In the genomic region with DNA sequence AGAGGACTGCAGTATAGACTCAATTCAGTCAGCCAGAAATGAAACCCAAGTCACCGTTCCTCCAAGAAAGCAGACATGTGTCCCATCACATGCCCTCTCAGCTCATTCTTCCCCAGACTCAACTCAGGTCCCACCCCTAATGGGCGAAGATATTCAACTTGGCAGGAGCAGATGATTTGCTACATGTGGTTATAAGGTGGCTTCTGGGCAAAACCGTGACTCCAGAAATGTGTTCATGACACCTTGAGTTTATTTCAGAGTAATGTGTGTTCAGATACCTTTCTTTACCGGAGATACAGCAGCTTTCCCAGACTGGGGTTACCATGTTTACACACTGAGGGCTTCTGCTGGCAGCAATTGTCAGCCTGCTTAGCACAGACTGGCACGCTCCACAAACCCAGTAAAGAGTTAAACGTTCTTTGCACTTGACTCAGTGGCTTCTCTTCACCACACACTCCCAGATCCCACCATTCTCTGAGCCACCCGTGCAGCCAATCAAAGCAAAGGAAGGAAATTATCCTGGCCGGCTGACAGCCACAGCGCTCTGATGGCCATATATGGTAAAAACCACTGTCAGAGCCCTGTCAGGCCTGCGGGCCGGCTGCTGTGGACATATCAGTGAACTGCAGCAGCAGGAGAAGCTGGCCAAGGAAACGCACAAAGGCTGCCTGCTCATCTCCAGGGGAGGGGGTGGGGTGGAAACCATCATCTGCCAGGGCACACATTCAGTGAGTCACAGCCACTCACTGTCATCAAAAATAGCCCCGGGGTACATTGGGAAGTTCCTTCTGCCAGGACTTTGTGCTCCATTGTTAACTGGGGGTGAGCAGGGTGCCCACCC, we compare ENCODE assay signal across 8 cellular contexts. TPM values are rescaled to one million over a fixed set of nuclear protein-coding genes. Genes with fewer than 3 reads are reported as not detected.
DNase-seq lines count a peak whose midpoint lies in the region; ATAC-seq and TF ChIP-seq lines count a peak whose summit lies in the region.

No MANE protein-coding gene starts in this region.

- 6% methylated on average over 3 of the region's 13 CpGs; no CpG with 5 or more reads in 1 of the 2 experiments for WGBS in IMR-90 (ENCODE audit: extremely low coverage in 2 of 2, insufficient read length in 1 of 2), 2 experiments

- CTCF ChIA-PET in IMR-90 (lab: Yijun Ruan, JAX): interaction anchor here (0.6 to 2.3 kb wide), 6 partner anchors 9 to 87 kb away, joined by 3 to 7 read pairs (median 3); no protein-coding TSS in a partner anchor

- peak overlapping the region; percentile 99 for H3K4ac ChIP-seq in IMR-90 (ENCODE audit: low read depth, low read length)

- in situ Hi-C loops in IMR-90 (cut with MboI; ENCODE audit: low sequenced_read_pairs): no loop called here

- no peaks in the 10 kb centered on the region for H3K9me3 ChIP-seq in IMR-90 (ENCODE audit: control insufficient read depth, insufficient read depth, low read length)
- H3K9me3 ChIP-seq in mucosa of stomach (ENCODE audit: control insufficient read depth, low read length): no peaks in the 10 kb centered on the region

- peak overlapping the region; percentile 82 to 99 for H4K8ac ChIP-seq in IMR-90 (ENCODE audit: low read depth in 2 of 2, low read length in 2 of 2)

- peaks cover 55% of the 10 kb centered on the region for H4K20me1 ChIP-seq in IMR-90 (ENCODE audit: insufficient read depth, low read length)

- H3K36me3 ChIP-seq in IMR-90 (ENCODE audit: control insufficient read depth, insufficient read depth, low read length) (peaks cover 12% of the 10 kb centered on the region), mucosa of stomach (ENCODE audit: control insufficient read depth, insufficient read depth, low read length) (no peaks in the 10 kb centered on the region)

- no TSS peak for BruUV-seq in IMR-90 (replicated peaks; lab: Mats Ljungman, UMichigan)

- peak; percentile 82; the same call in 1 of the 2 replicates for TF ChIP-seq POLR2A in IMR-90 (IDR thresholded peaks at IDR 0.05; ENCODE audit: low read depth, low read length)
- TF ChIP-seq POLR2A in erythroblast (IDR thresholded peaks at IDR 0.05; ENCODE audit: low read length): peak; percentile 94

- POLR2A ChIA-PET in IMR-90 (lab: Charles Lee; ENCODE audit: unreplicated experiment): interaction anchor here (0.5 to 1.4 kb wide), 6 partner anchors 12 to 106 kb away, joined by 3 to 6 read pairs (median 4); no protein-coding TSS in a partner anchor

- ATAC-seq in GM21447 (IDR thresholded peaks at IDR 0.05; ENCODE audit: unreplicated experiment) (peak; percentile 71), IMR-90 (ENCODE audit: low read depth) (peak; percentile 84)

- peak; percentile 48 for TF ChIP-seq RAD21 in IMR-90 (IDR thresholded peaks at IDR 0.05; ENCODE audit: low read length)

- H2BK20ac ChIP-seq in IMR-90 (ENCODE audit: low read depth, low read length): peak overlapping the region; percentile 95

- peak overlapping the region; percentile 98 for H4K91ac ChIP-seq in IMR-90 (ENCODE audit: insufficient read depth, low read depth, low read length)

- peaks cover 35% of the 10 kb centered on the region for H3K4me1 ChIP-seq in IMR-90 (ENCODE audit: control insufficient read depth, insufficient read depth, low read length)
- peaks cover 54% of the 10 kb centered on the region for H3K4me1 ChIP-seq in mucosa of stomach (ENCODE audit: control insufficient read depth, insufficient read depth, low read length)

- H3K27me3 ChIP-seq in IMR-90 (ENCODE audit: control insufficient read depth, insufficient read depth, low read length) (no peaks in the 10 kb centered on the region), mucosa of stomach (ENCODE audit: control insufficient read depth, insufficient read depth, low read length) (no peaks in the 10 kb centered on the region)

- peak overlapping the region; percentile 99 for H3K23ac ChIP-seq in IMR-90 (ENCODE audit: low read depth, low read length)

- H2BK5ac ChIP-seq in IMR-90 (ENCODE audit: low read depth, low read length, poor library complexity, severe bottlenecking): peak overlapping the region; percentile 98

- peak overlapping the region; percentile 93 for H3K18ac ChIP-seq in IMR-90 (ENCODE audit: low read depth, low read length)

- H2AK5ac ChIP-seq in IMR-90 (ENCODE audit: low read depth, low read length): peak overlapping the region; percentile 99

- TF ChIP-seq CTCF in IMR-90 (conservative IDR thresholded peaks at IDR 0.05; ENCODE audit: low read depth, low read length): peak; percentile 32; the same call in 1 of the 2 replicates

- H3K9me1 ChIP-seq in IMR-90 (ENCODE audit: insufficient read depth, low read length): peaks cover 12% of the 10 kb centered on the region

- peak overlapping the region; percentile 99 for H3K56ac ChIP-seq in IMR-90 (ENCODE audit: extremely low read depth, insufficient read depth, low read length)

- intact Hi-C loops in IMR-90 (cut with micrococcal nuclease): loop anchor here (1.0 kb wide), 4 partner anchors 27 to 112 kb away; no protein-coding TSS in a partner anchor

- peak overlapping the region; percentile 46 for H2AFZ ChIP-seq in IMR-90 (replicated peaks; ENCODE audit: low read length, poor library complexity)

- dilution Hi-C loops in IMR-90 (cut with HindIII; ENCODE audit: low sequenced_read_pairs, unreplicated experiment): no loop called here

- H3K4me2 ChIP-seq in IMR-90 (ENCODE audit: low read depth, low read length): peak overlapping the region; percentile 80

- H3K9ac ChIP-seq in IMR-90 (ENCODE audit: low read depth, low read length) (peak overlapping the region; percentile 90), mucosa of stomach (ENCODE audit: low read length) (peak overlapping the region; percentile 53)

- peaks cover 8 to 47% of the 10 kb centered on the region in 2 experiments; a peak in 3 of 4 replicates for H3K79me1 ChIP-seq in IMR-90 (ENCODE audit: low read depth in 1 of 2, low read length in 2 of 2)

- peak overlapping the region; percentile 90 for H4K5ac ChIP-seq in IMR-90 (ENCODE audit: low read depth, low read length)

- peak; percentile 95 for DNase-seq in DMS 273 (lab: John Stamatoyannopoulos, UW; ENCODE audit: unreplicated experiment)
- peak; percentile 99 for DNase-seq in IMR-90
- DNase-seq in OCI-M1 (lab: John Stamatoyannopoulos, UW): peak; percentile 99
- peak; percentile 61 for DNase-seq in activated T-cell treated with anti-CD3 and anti-CD28 coated beads, Interleukin-2, amount 50 U/mL, for 1 hour
- peak; percentile 99 for DNase-seq in erythroblast (lab: John Stamatoyannopoulos, UW)
- DNase-seq in stimulated activated CD8-positive, alpha-beta memory T cell treated with anti-CD3 and anti-CD28 coated beads, Interleukin-7, amount 100 ng/mL, for 1 hour (ENCODE audit: low read depth in 2 of 2): peak; percentile 31 to 32

- H3K14ac ChIP-seq in IMR-90 (replicated peaks; ENCODE audit: low read depth, low read length): peak overlapping the region; percentile 98

- H2BK120ac ChIP-seq in IMR-90 (ENCODE audit: low read depth, low read length): peak overlapping the region; percentile 97

- H3K27ac ChIP-seq in IMR-90 (ENCODE audit: insufficient read depth, low read length): peak overlapping the region; percentile 95

- H3K4me3 ChIP-seq in IMR-90 (ENCODE audit: insufficient read depth, low read depth, low read length) (peak overlapping the region; percentile 18), mucosa of stomach (ENCODE audit: low read length) (no peak overlapping the region)

- H2AK9ac ChIP-seq in IMR-90 (replicated peaks; ENCODE audit: low read depth, low read length, poor library complexity): peak overlapping the region; percentile 97

- peak overlapping the region; percentile 98 for H2BK15ac ChIP-seq in IMR-90 (ENCODE audit: low read depth, low read length)

TF ChIP-seq in IMR-90, 13 proteins besides CTCF, POLR2A, EP300 and RAD21 (continues in another document):
- peak; percentile 55 for TF ChIP-seq RCOR1 (IDR thresholded peaks at IDR 0.05; ENCODE audit: insufficient replicate concordance, low read length)
- no peak; the same call in 1 of the 2 replicates for TF ChIP-seq SMC3 (IDR thresholded peaks at IDR 0.05; ENCODE audit: low read depth, low read length)
- TF ChIP-seq RFX5 (IDR thresholded peaks at IDR 0.05; ENCODE audit: low read depth, low read length): no peak
- peak; percentile 86; the same call in 1 of the 2 replicates for TF ChIP-seq MAZ (IDR thresholded peaks at IDR 0.05; ENCODE audit: borderline replicate concordance, low read depth, low read length)
- TF ChIP-seq, protein P1, sequence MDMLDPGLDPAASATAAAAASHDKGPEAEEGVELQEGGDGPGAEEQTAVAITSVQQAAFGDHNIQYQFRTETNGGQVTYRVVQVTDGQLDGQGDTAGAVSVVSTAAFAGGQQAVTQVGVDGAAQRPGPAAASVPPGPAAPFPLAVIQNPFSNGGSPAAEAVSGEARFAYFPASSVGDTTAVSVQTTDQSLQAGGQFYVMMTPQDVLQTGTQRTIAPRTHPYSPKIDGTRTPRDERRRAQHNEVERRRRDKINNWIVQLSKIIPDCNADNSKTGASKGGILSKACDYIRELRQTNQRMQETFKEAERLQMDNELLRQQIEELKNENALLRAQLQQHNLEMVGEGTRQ (IDR thresholded peaks at IDR 0.05; ENCODE audit: low read depth, low read length): peak; percentile 60; the same call in 1 of the 2 replicates
- peak; percentile 76 for TF ChIP-seq NFE2L2 (IDR thresholded peaks at IDR 0.05; ENCODE audit: low read depth, low read length)
- TF ChIP-seq MAFK (IDR thresholded peaks at IDR 0.05; ENCODE audit: low read depth, low read length): peak; percentile 58; the same call in 1 of the 2 replicates
- TF ChIP-seq, protein P2, sequence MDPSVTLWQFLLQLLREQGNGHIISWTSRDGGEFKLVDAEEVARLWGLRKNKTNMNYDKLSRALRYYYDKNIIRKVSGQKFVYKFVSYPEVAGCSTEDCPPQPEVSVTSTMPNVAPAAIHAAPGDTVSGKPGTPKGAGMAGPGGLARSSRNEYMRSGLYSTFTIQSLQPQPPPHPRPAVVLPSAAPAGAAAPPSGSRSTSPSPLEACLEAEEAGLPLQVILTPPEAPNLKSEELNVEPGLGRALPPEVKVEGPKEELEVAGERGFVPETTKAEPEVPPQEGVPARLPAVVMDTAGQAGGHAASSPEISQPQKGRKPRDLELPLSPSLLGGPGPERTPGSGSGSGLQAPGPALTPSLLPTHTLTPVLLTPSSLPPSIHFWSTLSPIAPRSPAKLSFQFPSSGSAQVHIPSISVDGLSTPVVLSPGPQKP (IDR thresholded peaks at IDR 0.05; ENCODE audit: borderline replicate concordance, low read depth, low read length): peak; percentile 75; the same call in 1 of the 2 replicates
- TF ChIP-seq BHLHE40 (IDR thresholded peaks at IDR 0.05; ENCODE audit: low read depth, low read length): peak; percentile 76
- 0 out of 2 replicates have a peak, but pooled peaks have one; percentile 5 for TF ChIP-seq MXI1 (IDR thresholded peaks at IDR 0.05; ENCODE audit: borderline replicate concordance, low read depth, low read length)

RNA-seq across cellular contexts. Expression of a gene that starts 39.9 kb away (rescaled TPM):
- total RNA-seq in IMR-90 (2012; rRNA removed): 1,042 and 1,100 TPM in 2 replicates
- 591 and 675 TPM in 2 replicates for polyA plus RNA-seq in IMR-90 (2012; rRNA removed)
- polyA plus RNA-seq in IMR-90 (2012; cell fraction: cytosol; rRNA removed): 183 and 262 TPM in 2 replicates
- polyA plus RNA-seq in IMR-90 (2012; cell fraction: nucleus; rRNA removed; ENCODE audit: low replicate concordance): 145 and 350 TPM in 2 replicates

RNA-seq across cellular contexts. Expression of a gene that starts 57.7 kb away (rescaled TPM):
- total RNA-seq in IMR-90 (2012; rRNA removed): 2.8 and 3.2 TPM in 2 replicates
- polyA plus RNA-seq in IMR-90 (2012; rRNA removed): 10.8 and 13.9 TPM in 2 replicates
- 7.9 and 13.9 TPM in 2 replicates for polyA plus RNA-seq in IMR-90 (2012; cell fraction: cytosol; rRNA removed)
- polyA plus RNA-seq in IMR-90 (2012; cell fraction: nucleus; rRNA removed; ENCODE audit: low replicate concordance): 29.8 and 69.7 TPM in 2 replicates

Comparison
In these comparisons a context has a peak if more than half of its experiments do, and no peak if none do; other contexts are left out.
1. DNase-seq: peak in every context shown above with its lines; median percentile 99 in IMR-90; 99 in OCI-M1; 99 in erythroblast; 95 in DMS 273; 61 in activated T-cell treated with anti-CD3 and anti-CD28 coated beads, Interleukin-2, amount 50 U/mL, for 1 hour; 32 in stimulated activated CD8-positive, alpha-beta memory T cell treated with anti-CD3 and anti-CD28 coated beads, Interleukin-7, amount 100 ng/mL, for 1 hour.